9 cellular contexts compared by ENCODE assay signal in the genomic region with DNA sequence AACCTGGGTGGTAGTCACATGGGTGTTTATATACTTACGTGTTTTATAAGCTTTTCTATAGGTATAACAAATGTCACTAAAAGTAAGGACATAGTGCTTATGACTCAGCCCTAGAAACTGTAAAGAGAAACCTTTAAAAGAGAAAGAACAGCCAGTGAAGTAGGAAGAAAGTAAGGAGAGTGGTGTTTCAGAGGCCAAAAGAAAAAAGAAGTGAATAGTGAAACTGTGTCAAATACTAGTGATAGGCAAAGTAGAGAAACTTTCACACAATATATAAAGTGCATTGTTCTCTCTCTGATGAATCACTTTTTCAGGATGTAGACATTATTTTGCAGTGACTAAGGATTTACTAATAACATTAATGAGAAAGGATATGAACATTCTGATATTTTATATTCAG.
DNase-seq lines count a peak whose midpoint lies in the region; ATAC-seq and TF ChIP-seq lines count a peak whose summit lies in the region.
"Had no signal": no experiment of that assay in that cellular context is flagged by ENCODE, and none has a peak within 500 bp of the region (broad histone marks: within the 10 kb centered on the region; RNA-seq: fewer than 3 reads in every experiment).

No MANE protein-coding gene starts in this region.

- CTCF ChIA-PET in HEK293 (lab: Yijun Ruan, JAX), result interaction anchor here (0.7 kb wide), 1 partner anchor 20 kb away, joined by 5 read pairs; no protein-coding TSS in a partner anchor

- no peak overlapping the region for H3K4me3 Mint-ChIP-seq in immature natural killer cell

- no peaks in the 10 kb centered on the region for H3K9me3 ChIP-seq in HEK293 (ENCODE audit: control insufficient read depth, insufficient read depth, low read depth, low read length)

- H3K27ac Mint-ChIP-seq in immature natural killer cell, result peak overlapping the region in 4 of 6 donors; percentile 8 to 83 (median 40)

- no peak for TF ChIP-seq CTCF in HEK293 (tag by site-specific recombination; IDR thresholded peaks at IDR 0.05)

- peaks cover 9 to 11% (median 10%) of the 10 kb centered on the region in 3 donors for H3K36me3 Mint-ChIP-seq in immature natural killer cell

- POLR2A ChIA-PET in HEK293 (lab: Yijun Ruan, JAX), result no interaction called here

- H3K4me3 ChIP-seq in HEK293 (ENCODE audit: low read depth, low read length), result no peak overlapping the region

- H3K4me1 Mint-ChIP-seq in immature natural killer cell, result peaks cover 30 to 49% of the 10 kb centered on the region in 2 donors

- no peaks in the 10 kb centered on the region for H3K4me1 ChIP-seq in HEK293 (ENCODE audit: control insufficient read depth, insufficient read depth, low read length)
- H3K4me1 ChIP-seq: parathyroid adenoma had no signal

- H3K27me3 Mint-ChIP-seq in immature natural killer cell (ENCODE audit: low read depth in 3 of 3), result no peaks in the 10 kb centered on the region

- H3K36me3 ChIP-seq in HEK293 (ENCODE audit: control insufficient read depth in 2 of 2, insufficient read depth in 1 of 2, low read length in 2 of 2), result peaks cover 0 to 6% of the 10 kb centered on the region in 2 experiments; a peak in 1 of 3 replicates

- H3K9me3 Mint-ChIP-seq in immature natural killer cell, result no peaks in the 10 kb centered on the region

- no peak overlapping the region for H3K27ac ChIP-seq in HEK293 (ENCODE audit: extremely low read depth, low read depth, low read length)
- H3K27ac ChIP-seq: parathyroid adenoma had no signal

- DNase-seq in OCI-M1 (lab: John Stamatoyannopoulos, UW), result peak; percentile 19
- DNase-seq in immature natural killer cell, result no peak
- DNase-seq in SK-N-DZ (ENCODE audit: low spot score), result no peak
- no peak for DNase-seq in OCI-M2 (lab: John Stamatoyannopoulos, UW; ENCODE audit: unreplicated experiment)
- DNase-seq in globus pallidus (ENCODE audit: low spot score), result no peak
- no peak for DNase-seq in NCI-H2227 treated with DMSO at 0.1 percent for 48 hours (lab: John Stamatoyannopoulos, UW)

- peak; percentile 75 for ATAC-seq in GM18519 (IDR thresholded peaks at IDR 0.05; ENCODE audit: low FRiP score, unreplicated experiment)

TF ChIP-seq in HEK293, 187 proteins besides CTCF, POLR2A, EP300 and RAD21:
- TF ChIP-seq ZBTB48 (tag by site-specific recombination; IDR thresholded peaks at IDR 0.05) (no peak), ZNF791 (tag by site-specific recombination; IDR thresholded peaks at IDR 0.05) (no peak), ZNF2 (tag by site-specific recombination; IDR thresholded peaks at IDR 0.05) (no peak), PRDM1 (tag by site-specific recombination; IDR thresholded peaks at IDR 0.05) (peak; percentile 93), ZNF76 (tag by site-specific recombination; IDR thresholded peaks at IDR 0.05; ENCODE audit: borderline replicate concordance, low read depth) (no peak)
TF ChIP-seq in HEK293: peak in this region for 1.
